Comparison of ENCODE assay signal across 8 cellular contexts in the genomic region with DNA sequence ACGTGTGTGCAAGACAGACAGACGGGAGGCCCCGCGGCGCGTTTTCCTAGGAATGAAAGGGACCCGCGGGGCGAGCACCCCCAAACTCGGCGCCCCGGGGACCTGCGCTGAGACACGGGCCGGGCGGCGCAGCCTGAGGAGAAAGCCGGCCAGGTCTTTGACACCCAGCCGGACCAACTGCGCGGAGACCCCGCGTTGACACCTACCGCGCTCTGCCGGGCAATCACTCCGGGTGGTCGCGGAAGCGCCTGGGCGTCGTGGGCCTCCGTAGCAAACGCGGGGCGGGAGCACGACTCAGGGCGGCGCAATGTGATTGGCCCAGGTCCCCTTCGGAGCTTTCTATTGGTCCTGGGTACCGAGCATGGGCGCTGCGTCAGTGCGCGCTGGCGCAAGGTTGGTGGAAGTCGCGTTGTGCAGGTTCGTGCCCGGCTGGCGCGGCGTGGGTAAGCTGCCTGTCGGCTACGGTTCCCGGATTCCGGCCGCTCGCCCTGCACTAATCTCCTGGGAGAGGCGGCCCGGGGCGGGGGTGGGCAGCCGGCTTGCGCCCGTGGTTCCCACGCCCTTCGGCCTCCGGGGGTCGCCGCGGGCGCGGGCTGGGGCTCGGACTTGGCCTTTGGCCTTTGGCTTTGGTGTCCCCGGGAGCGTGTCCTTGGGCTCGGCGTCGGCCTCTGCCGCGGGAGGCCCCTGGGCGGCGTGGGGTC. TPM values are rescaled to one million over a fixed set of nuclear protein-coding genes. Genes with fewer than 3 reads are reported as not detected.
A peak's percentile ranks its signal among the peaks of the same experiment; 100 is the strongest.
DNase-seq lines count a peak whose midpoint lies in the region; ATAC-seq, FAIRE-seq and TF ChIP-seq lines count a peak whose summit lies in the region.

A gene with protein sequence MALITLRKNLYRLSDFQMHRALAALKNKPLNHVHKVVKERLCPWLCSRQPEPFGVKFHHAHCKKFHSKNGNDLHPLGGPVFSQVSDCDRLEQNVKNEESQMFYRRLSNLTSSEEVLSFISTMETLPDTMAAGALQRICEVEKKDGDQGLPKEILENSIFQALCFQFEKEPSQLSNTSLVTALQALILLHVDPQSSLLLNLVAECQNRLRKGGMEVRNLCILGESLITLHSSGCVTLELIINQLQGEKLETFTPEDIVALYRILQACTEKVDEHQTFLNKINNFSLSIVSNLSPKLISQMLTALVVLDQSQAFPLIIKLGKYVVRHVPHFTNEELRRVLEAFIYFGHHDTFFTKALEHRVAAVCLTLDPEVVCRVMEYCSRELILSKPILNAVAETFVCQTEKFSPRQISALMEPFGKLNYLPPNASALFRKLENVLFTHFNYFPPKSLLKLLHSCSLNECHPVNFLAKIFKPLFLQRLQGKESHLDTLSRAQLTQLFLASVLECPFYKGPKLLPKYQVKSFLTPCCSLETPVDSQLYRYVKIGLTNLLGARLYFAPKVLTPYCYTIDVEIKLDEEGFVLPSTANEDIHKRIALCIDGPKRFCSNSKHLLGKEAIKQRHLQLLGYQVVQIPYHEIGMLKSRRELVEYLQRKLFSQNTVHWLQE (minus strand): TSS at position 259 of the 701 bp plus-strand sequence. CDS start 948 bp downstream, outside the sequence.
A gene (plus strand): TSS at position 376 of the 701 bp plus-strand sequence. CDS start 1,647 bp downstream, outside the sequence.

- POLR2A ChIA-PET in OCI-LY7 (lab: Charles Lee): interaction anchor here (0.6 to 3.6 kb wide), 12 partner anchors 9 to 1084 kb away, joined by 3 to 16 read pairs (median 3); no protein-coding TSS in a partner anchor

- FAIRE-seq in D721Med (lab: Jason Lieb, UNC): no peak

- H3K4me1 ChIP-seq in OCI-LY7 (ENCODE audit: insufficient read depth, low read length, poor library complexity, severe bottlenecking) (peaks cover 64% of the 10 kb centered on the region), mucosa of descending colon (ENCODE audit: low read depth) (peaks cover 35% of the 10 kb centered on the region)

- intact Hi-C loops in OCI-LY7 (cut with micrococcal nuclease; ENCODE audit: unreplicated experiment) (no loop called here), mucosa of descending colon (cut with DNase I, micrococcal nuclease) (no loop called here)

- peak within 1 kb of the TSS; percentile 79 for H2AFZ ChIP-seq in OCI-LY7 (ENCODE audit: low read length)

- H3K4me3 ChIP-seq in OCI-LY7 (ENCODE audit: low read depth, low read length, poor library complexity, severe bottlenecking): peak within 1 kb of the TSS; percentile 97
- H3K4me3 ChIP-seq in mucosa of descending colon: peak within 1 kb of the TSS; percentile 95

- H3K4me2 ChIP-seq in OCI-LY7 (ENCODE audit: low read length): peak within 1 kb of the TSS; percentile 90

- peaks cover 28% of the 10 kb centered on the region for H4K20me1 ChIP-seq in OCI-LY7 (ENCODE audit: insufficient read depth, low read length)

- H3K27ac ChIP-seq in OCI-LY7 (ENCODE audit: low read depth, low read length, poor library complexity, severe bottlenecking): peak within 1 kb of the TSS; percentile 55

- H3K9me2 ChIP-seq in OCI-LY7 (ENCODE audit: insufficient read depth, low read length): no peaks in the 10 kb centered on the region

- DNase-seq in D721Med (ENCODE audit: insufficient read length, low spot score): peak; percentile 69
- peak; percentile 72 for DNase-seq in HuH-7.5 (ENCODE audit: low spot score)
- peak; percentile 94 for DNase-seq in OCI-LY7 (ENCODE audit: low spot score)
- DNase-seq in activated T-cell treated with anti-CD3 and anti-CD28 coated beads for 1 hour (ENCODE audit: low read depth): peak; percentile 80
- peak; percentile 85 for DNase-seq in epidermal melanocyte (ENCODE audit: insufficient read length, low spot score)
- DNase-seq in mucosa of descending colon: peak; percentile 93 to 96 (median 96)
- DNase-seq in stimulated activated CD8-positive, alpha-beta memory T cell treated with anti-CD3 and anti-CD28 coated beads, Interleukin-4, amount 100 ng/mL, for 24 hours (ENCODE audit: low read depth): peak; percentile 84

- TF ChIP-seq CTCF in D721Med (IDR thresholded peaks at IDR 0.05; ENCODE audit: insufficient read depth, missing control alignments): no peak
- TF ChIP-seq CTCF in OCI-LY7 (conservative IDR thresholded peaks at IDR 0.05; ENCODE audit: low read length): no peak
- TF ChIP-seq CTCF in mucosa of descending colon (IDR thresholded peaks at IDR 0.05): no peak

- no TSS peak for BruUV-seq in OCI-LY7 (replicated peaks; lab: Mats Ljungman, UMichigan)

- peaks cover 60% of the 10 kb centered on the region for H3K36me3 ChIP-seq in OCI-LY7 (ENCODE audit: insufficient read depth, low read length)
- H3K36me3 ChIP-seq in mucosa of descending colon (ENCODE audit: low read depth): no peaks in the 10 kb centered on the region

- H3K79me2 ChIP-seq in OCI-LY7 (ENCODE audit: insufficient read depth, low read depth, low read length): peaks cover 87% of the 10 kb centered on the region

- H3K9me3 ChIP-seq in OCI-LY7 (ENCODE audit: low read length) (no peaks in the 10 kb centered on the region), mucosa of descending colon (no peaks in the 10 kb centered on the region)

- ATAC-seq in GM21526 (IDR thresholded peaks at IDR 0.05; ENCODE audit: low FRiP score, unreplicated experiment): peak; percentile 92
- peak; percentile 99 for ATAC-seq in mucosa of descending colon

- CTCF ChIA-PET in OCI-LY7 (lab: Charles Lee; ENCODE audit: unreplicated experiment): interaction anchor here (1.5 kb wide), 1 partner anchor 18 kb away, joined by 4 read pairs; no protein-coding TSS in a partner anchor

RNA-seq across cellular contexts. Expression of the first gene that starts in this region (rescaled TPM):
- total RNA-seq in OCI-LY7 (2014; rRNA removed; shearing (Covaris generic)): 12.9 and 14.7 TPM in 2 replicates
- 15.1 and 16.4 TPM in 2 replicates for total RNA-seq in OCI-LY7 (2022)
- total RNA-seq in mucosa of descending colon: 10 to 100 TPM in 1 of 3 donors, 1 to 10 TPM in 2; 9.2 to 11.7 (median 9.5) TPM

RNA-seq across cellular contexts. Expression of the second gene that starts in this region (rescaled TPM):
- 51.9 and 68.1 TPM in 2 replicates for total RNA-seq in OCI-LY7 (2014; rRNA removed; shearing (Covaris generic))
- total RNA-seq in OCI-LY7 (2022) (67.1 and 72.6 TPM in 2 replicates), mucosa of descending colon (10 to 100 TPM; 50.5 to 53.7 (median 53.3) TPM)

Comparison
In these comparisons a context has a peak if more than half of its experiments do, and no peak if none do; other contexts are left out.
1. Peak in every context shown above with its lines: DNase-seq, ATAC-seq, H3K4me3 ChIP-seq and H3K27ac ChIP-seq.